ENCODE assay signal across 2 cellular contexts in the genomic region with DNA sequence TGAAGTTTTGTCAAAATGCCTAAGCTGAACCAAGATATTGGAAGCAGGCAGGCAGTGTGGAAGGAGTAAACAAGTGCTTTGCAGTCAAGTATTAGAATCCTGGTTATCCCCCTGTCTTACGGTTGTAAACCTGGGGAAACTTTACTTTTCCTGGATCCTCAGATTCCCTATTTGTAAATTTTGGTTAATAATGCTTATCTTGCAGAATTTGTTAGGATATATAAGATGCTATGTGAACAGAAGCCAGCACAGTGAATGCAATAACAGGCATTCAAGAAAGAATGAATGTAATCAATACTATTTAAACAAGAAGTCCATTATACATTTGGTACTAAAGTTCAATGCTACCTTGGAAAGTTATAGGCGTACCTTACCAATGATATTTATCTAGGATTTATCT.
TF ChIP-seq lines count a peak whose summit lies in the region.

No MANE protein-coding gene starts in this region.

TF ChIP-seq in A549, 52 proteins besides CTCF, POLR2A, EP300 and RAD21:
- TF ChIP-seq, protein P1, sequence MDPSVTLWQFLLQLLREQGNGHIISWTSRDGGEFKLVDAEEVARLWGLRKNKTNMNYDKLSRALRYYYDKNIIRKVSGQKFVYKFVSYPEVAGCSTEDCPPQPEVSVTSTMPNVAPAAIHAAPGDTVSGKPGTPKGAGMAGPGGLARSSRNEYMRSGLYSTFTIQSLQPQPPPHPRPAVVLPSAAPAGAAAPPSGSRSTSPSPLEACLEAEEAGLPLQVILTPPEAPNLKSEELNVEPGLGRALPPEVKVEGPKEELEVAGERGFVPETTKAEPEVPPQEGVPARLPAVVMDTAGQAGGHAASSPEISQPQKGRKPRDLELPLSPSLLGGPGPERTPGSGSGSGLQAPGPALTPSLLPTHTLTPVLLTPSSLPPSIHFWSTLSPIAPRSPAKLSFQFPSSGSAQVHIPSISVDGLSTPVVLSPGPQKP (IDR thresholded peaks at IDR 0.05; ENCODE audit: low read depth, low read length), result no peak
- TF ChIP-seq MAFK (IDR thresholded peaks at IDR 0.05; ENCODE audit: partially characterized antibody), result peak; percentile 94

TF ChIP-seq in K562, 482 proteins besides CTCF, POLR2A, EP300 and RAD21 (continued from another document):
- TF ChIP-seq MAFK (IDR thresholded peaks at IDR 0.05; ENCODE audit: low read length), result peak; percentile 66
- peak; percentile 81 for TF ChIP-seq ZNF316 (IDR thresholded peaks at IDR 0.05)
- peak; percentile 78 for TF ChIP-seq MAFF (IDR thresholded peaks at IDR 0.05; ENCODE audit: low read length)
- peak; percentile 56; the same call in 1 of the 2 replicates for TF ChIP-seq C11orf30 (IDR thresholded peaks at IDR 0.05; ENCODE audit: low read depth)
TF ChIP-seq in K562: peak in this region for 5.
